ENCODE assay signal across 31 cellular contexts in the genomic region with DNA sequence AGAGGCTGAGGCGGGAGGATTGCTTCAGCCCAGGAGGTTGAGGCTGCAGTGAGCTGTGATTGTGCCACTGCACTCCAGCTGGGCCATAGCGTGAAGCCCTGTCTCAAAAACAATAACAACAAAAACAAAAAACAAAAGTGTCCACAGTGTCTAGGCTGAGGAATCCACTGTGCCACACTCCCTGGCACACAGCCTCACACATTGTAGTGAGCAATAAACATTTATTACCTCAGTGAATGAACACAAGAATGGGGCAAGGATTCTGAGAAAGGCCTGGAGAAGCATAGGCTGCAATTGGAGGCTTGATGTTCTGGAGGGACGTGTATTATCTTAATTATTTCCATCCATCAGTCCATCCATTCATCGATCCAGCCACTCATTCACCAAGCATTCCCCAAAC. TPM values are rescaled to one million over a fixed set of nuclear protein-coding genes. Genes with fewer than 3 reads are reported as not detected.
"Had no signal": no experiment of that assay in that cellular context is flagged by ENCODE, and none has a peak within 500 bp of the region (broad histone marks: within the 10 kb centered on the region; RNA-seq: fewer than 3 reads in every experiment).

No MANE protein-coding gene starts in this region.

- H3K27me3 ChIP-seq: neural progenitor cell, ovary, right lobe of liver, sigmoid colon, spleen, suprapubic skin, thyroid gland, tibial nerve, upper lobe of right lung, uterus had no signal

- H3K36me3 ChIP-seq: neural progenitor cell, ovary, right lobe of liver, sigmoid colon, spleen, suprapubic skin, thoracic aorta, thyroid gland, tibial nerve, upper lobe of right lung, uterus had no signal

- H3K4me1 ChIP-seq: neural progenitor cell, parathyroid adenoma, psoas muscle, sigmoid colon, thyroid gland, tibial nerve, upper lobe of right lung, uterus had no signal

- DNase-seq: naive thymus-derived CD4-positive, alpha-beta T cell; natural killer cell; occipital lobe; ovary; posterior cingulate gyrus; psoas muscle; right cardiac atrium; right lobe of liver; spleen; stimulated activated CD4-positive, alpha-beta T cell treated with anti-CD3 and anti-CD28 coated beads, Interleukin-12 subunit alpha, Interleukin-12 subunit beta, amount 100 ng/mL, for 4 hours; stimulated activated CD4-positive, alpha-beta T cell treated with anti-CD3 and anti-CD28 coated beads, Interleukin-1b, Interleukin-23, amount 100 ng/mL, for 48 hours; stimulated activated CD4-positive, alpha-beta T cell treated with anti-CD3 and anti-CD28 coated beads, Interleukin-4, amount 100 ng/mL, for 1 hour; stimulated activated CD4-positive, alpha-beta T cell treated with anti-CD3 and anti-CD28 coated beads, Interleukin-4, amount 100 ng/mL, for 4 hours; stimulated activated CD8-positive, alpha-beta memory T cell treated with anti-CD3 and anti-CD28 coated beads, Interleukin-4, amount 100 ng/mL, for 48 hours; stimulated activated naive CD4-positive, alpha-beta T cell; stimulated activated naive CD8-positive, alpha-beta T cell treated with anti-CD3 and anti-CD28 coated beads, Interleukin-15, amount 100 ng/mL, for 72 hours; stimulated activated naive CD8-positive, alpha-beta T cell treated with anti-CD3 and anti-CD28 coated beads, Interleukin-15, Interleukin-2, amounts not matched to agents 100 U/mL and 50 U/mL, for 24 hours; substantia nigra; thyroid gland; upper lobe of right lung; uterus had no signal

- H3K27ac ChIP-seq: neural progenitor cell, ovary, parathyroid adenoma, psoas muscle, sigmoid colon, spleen, suprapubic skin, thoracic aorta, thyroid gland, tibial nerve, upper lobe of right lung, uterus had no signal

- H3K4me3 ChIP-seq: neural progenitor cell, ovary, psoas muscle, right lobe of liver, sigmoid colon, smooth muscle cell, spleen, suprapubic skin, thoracic aorta, thyroid gland, tibial nerve, upper lobe of right lung, uterus had no signal

- H3K9me3 ChIP-seq: ovary, psoas muscle, right lobe of liver, sigmoid colon, spleen, suprapubic skin, thoracic aorta, thyroid gland, tibial nerve, upper lobe of right lung, uterus had no signal

- ATAC-seq: naive thymus-derived CD4-positive, alpha-beta T cell; natural killer cell; psoas muscle; right cardiac atrium; stimulated activated memory B cell treated with anti-CD40 and anti-IgM and Interleukin-4, amounts not matched to agents 10 μg/mL and 1 μg/mL and 100 μg/mL, for 72 hours; stimulated activated naive CD8-positive, alpha-beta T cell treated with anti-CD3 and anti-CD28 coated beads, Interleukin-15, amount 100 ng/mL, for 72 hours; stimulated activated naive CD8-positive, alpha-beta T cell treated with anti-CD3 and anti-CD28 coated beads, Interleukin-15, Interleukin-2, amounts not matched to agents 100 U/mL and 50 U/mL, for 24 hours; upper lobe of right lung had no signal

RNA-seq across cellular contexts. Expression of a gene that starts 17.1 kb away (rescaled TPM):
- total RNA-seq: progenitor cell of endocrine pancreas had no signal
- polyA plus RNA-seq: neural cell had no signal
